ENCODE assay signal across 8 cellular contexts in genomic region chr1:150256193-150256548, GRCh38. TPM values are rescaled to one million over a fixed set of nuclear protein-coding genes. Genes with fewer than 3 reads are reported as not detected.
A peak's percentile ranks its signal among the peaks of the same experiment; 100 is the strongest.
DNase-seq lines count a peak whose midpoint lies in the region; ATAC-seq lines count a peak whose summit lies in the region.

No MANE protein-coding gene starts in this region.

- no peak overlapping the region for H3K27ac Mint-ChIP-seq in activated CD4-positive, alpha-beta memory T cell treated with anti-CD3 and anti-CD28 coated beads, Interleukin-2, amount 10 ng/mL, durations not matched to agents 7 days and 5 days

- no peaks in the 10 kb centered on the region for H3K36me3 Mint-ChIP-seq in activated T-cell treated with anti-CD3 and anti-CD28 coated beads, Interleukin-2, amount 50 U/mL, for 4 hours (ENCODE audit: insufficient read depth)
- no peaks in the 10 kb centered on the region for H3K36me3 Mint-ChIP-seq in activated CD4-positive, alpha-beta memory T cell treated with anti-CD3 and anti-CD28 coated beads, Interleukin-2, amount 10 ng/mL, durations not matched to agents 7 days and 5 days (ENCODE audit: low read depth)

- H3K4me1 Mint-ChIP-seq in activated T-cell treated with anti-CD3 and anti-CD28 coated beads, Interleukin-2, amount 50 U/mL, for 4 hours (ENCODE audit: low read depth): peaks cover 12% of the 10 kb centered on the region
- H3K4me1 Mint-ChIP-seq in activated CD4-positive, alpha-beta memory T cell treated with anti-CD3 and anti-CD28 coated beads, Interleukin-2, amount 10 ng/mL, durations not matched to agents 7 days and 5 days: peaks cover 19% of the 10 kb centered on the region

- CTCF ChIA-PET in activated CD4-positive, alpha-beta memory T cell treated with anti-CD3 and anti-CD28 coated beads, Interleukin-2, amount 10 ng/mL, durations not matched to agents 7 days and 5 days (lab: Charles Lee): interaction anchor here (0.7 to 5.6 kb wide), 32 partner anchors 8 to 739 kb away, joined by 3 to 63 read pairs (median 4); partner anchors contain the start of genes APH1A, CIART, FALEC and RPRD2

- H3K27ac ChIP-seq in layer of hippocampus (ENCODE audit: low read depth, low read length): peak overlapping the region; percentile 71
- H3K27ac ChIP-seq in temporal lobe (ENCODE audit: low read depth, low read length): peak overlapping the region; percentile 91

- H3K27me3 ChIP-seq in layer of hippocampus (ENCODE audit: control insufficient read depth, insufficient read depth, low read length): no peaks in the 10 kb centered on the region

- H3K27me3 Mint-ChIP-seq in activated T-cell treated with anti-CD3 and anti-CD28 coated beads, Interleukin-2, amount 50 U/mL, for 4 hours (ENCODE audit: low read depth): peaks cover 39% of the 10 kb centered on the region
- peaks cover 51% of the 10 kb centered on the region for H3K27me3 Mint-ChIP-seq in activated CD4-positive, alpha-beta memory T cell treated with anti-CD3 and anti-CD28 coated beads, Interleukin-2, amount 10 ng/mL, durations not matched to agents 7 days and 5 days

- no peaks in the 10 kb centered on the region for H3K9me3 Mint-ChIP-seq in activated T-cell treated with anti-CD3 and anti-CD28 coated beads, Interleukin-2, amount 50 U/mL, for 4 hours
- no peaks in the 10 kb centered on the region for H3K9me3 Mint-ChIP-seq in activated CD4-positive, alpha-beta memory T cell treated with anti-CD3 and anti-CD28 coated beads, Interleukin-2, amount 10 ng/mL, durations not matched to agents 7 days and 5 days

- no peak for DNase-seq in activated T-cell treated with anti-CD3 and anti-CD28 coated beads, Interleukin-2, amount 50 U/mL, for 4 hours
- no peak for DNase-seq in activated T-cell treated with anti-CD3 and anti-CD28 coated beads, Interleukin-2, amount 50 U/mL, for 1 hour
- DNase-seq in activated CD4-positive, alpha-beta memory T cell treated with anti-CD3 and anti-CD28 coated beads, Interleukin-2, amount 10 ng/mL, durations not matched to agents 7 days and 5 days: no peak
- DNase-seq in NCI-H82 (lab: John Stamatoyannopoulos, UW): no peak
- DNase-seq in occipital lobe (lab: John Stamatoyannopoulos, UW): no peak
- DNase-seq in NCI-H1436 treated with DMSO at 0.1 percent for 48 hours (lab: John Stamatoyannopoulos, UW): no peak

- peak overlapping the region; percentile 72 for H3K4me3 Mint-ChIP-seq in activated T-cell treated with anti-CD3 and anti-CD28 coated beads, Interleukin-2, amount 50 U/mL, for 4 hours
- peak overlapping the region; percentile 24 for H3K4me3 Mint-ChIP-seq in activated CD4-positive, alpha-beta memory T cell treated with anti-CD3 and anti-CD28 coated beads, Interleukin-2, amount 10 ng/mL, durations not matched to agents 7 days and 5 days

- no peak for ATAC-seq in activated T-cell treated with anti-CD3 and anti-CD28 coated beads, Interleukin-2, amount 50 U/mL, for 4 hours

- POLR2A ChIA-PET in activated CD4-positive, alpha-beta memory T cell treated with anti-CD3 and anti-CD28 coated beads, Interleukin-2, amount 10 ng/mL, durations not matched to agents 7 days and 5 days (lab: Charles Lee): interaction anchor here (0.6 to 1.8 kb wide), 10 partner anchors 9 to 306 kb away, joined by 3 to 10 read pairs (median 4); partner anchors contain the start of genes APH1A, C1orf54 and RPRD2

RNA-seq across cellular contexts. Expression of gene CA14, which starts 1.4 kb away (rescaled TPM):
- not detected for total RNA-seq in activated T-cell treated with anti-CD3 and anti-CD28 coated beads, Interleukin-2, amount 50 U/mL, for 4 hours
- not detected for total RNA-seq in activated CD4-positive, alpha-beta memory T cell treated with anti-CD3 and anti-CD28 coated beads, Interleukin-2, amount 10 ng/mL, durations not matched to agents 7 days and 5 days
- total RNA-seq in temporal lobe (1.7 TPM), occipital lobe (1.7 TPM)

RNA-seq across cellular contexts. Expression of gene APH1A, which starts 12.6 kb away (rescaled TPM):
- total RNA-seq in activated T-cell treated with anti-CD3 and anti-CD28 coated beads, Interleukin-2, amount 50 U/mL, for 4 hours: 100 to 1,000 TPM; 121 to 124 (median 123) TPM
- 100 to 1,000 TPM; 142 to 144 TPM for total RNA-seq in activated CD4-positive, alpha-beta memory T cell treated with anti-CD3 and anti-CD28 coated beads, Interleukin-2, amount 10 ng/mL, durations not matched to agents 7 days and 5 days
- total RNA-seq in temporal lobe (44.0 TPM), occipital lobe (76.7 TPM)

RNA-seq across cellular contexts. Expression of gene C1orf54, which starts 16.4 kb away (rescaled TPM):
- total RNA-seq in activated T-cell treated with anti-CD3 and anti-CD28 coated beads, Interleukin-2, amount 50 U/mL, for 4 hours: under 1 TPM; 0.38 to 0.58 (median 0.40) TPM
- 1 to 10 TPM; 4.1 TPM for total RNA-seq in activated CD4-positive, alpha-beta memory T cell treated with anti-CD3 and anti-CD28 coated beads, Interleukin-2, amount 10 ng/mL, durations not matched to agents 7 days and 5 days
- total RNA-seq in temporal lobe (4.7 TPM), occipital lobe (9.2 TPM)

RNA-seq across cellular contexts. Expression of gene ANP32E, which starts 20.3 kb away (rescaled TPM):
- 100 to 1,000 TPM in 2 of 3 donors, 10 to 100 TPM in 1; 99.9 to 112 (median 101) TPM for total RNA-seq in activated T-cell treated with anti-CD3 and anti-CD28 coated beads, Interleukin-2, amount 50 U/mL, for 4 hours
- 100 to 1,000 TPM; 185 TPM for total RNA-seq in activated CD4-positive, alpha-beta memory T cell treated with anti-CD3 and anti-CD28 coated beads, Interleukin-2, amount 10 ng/mL, durations not matched to agents 7 days and 5 days
- total RNA-seq in temporal lobe: 17.0 TPM
- total RNA-seq in occipital lobe: 20.3 TPM

RNA-seq across cellular contexts. Expression of gene CIART, which starts 26.2 kb away (rescaled TPM):
- 1 to 10 TPM; 2.0 to 2.3 (median 2.3) TPM for total RNA-seq in activated T-cell treated with anti-CD3 and anti-CD28 coated beads, Interleukin-2, amount 50 U/mL, for 4 hours
- total RNA-seq in activated CD4-positive, alpha-beta memory T cell treated with anti-CD3 and anti-CD28 coated beads, Interleukin-2, amount 10 ng/mL, durations not matched to agents 7 days and 5 days: 1 to 10 TPM; 1.5 to 1.7 TPM
- 1.7 TPM for total RNA-seq in temporal lobe
- 2.5 TPM for total RNA-seq in occipital lobe
